In the genomic region with DNA sequence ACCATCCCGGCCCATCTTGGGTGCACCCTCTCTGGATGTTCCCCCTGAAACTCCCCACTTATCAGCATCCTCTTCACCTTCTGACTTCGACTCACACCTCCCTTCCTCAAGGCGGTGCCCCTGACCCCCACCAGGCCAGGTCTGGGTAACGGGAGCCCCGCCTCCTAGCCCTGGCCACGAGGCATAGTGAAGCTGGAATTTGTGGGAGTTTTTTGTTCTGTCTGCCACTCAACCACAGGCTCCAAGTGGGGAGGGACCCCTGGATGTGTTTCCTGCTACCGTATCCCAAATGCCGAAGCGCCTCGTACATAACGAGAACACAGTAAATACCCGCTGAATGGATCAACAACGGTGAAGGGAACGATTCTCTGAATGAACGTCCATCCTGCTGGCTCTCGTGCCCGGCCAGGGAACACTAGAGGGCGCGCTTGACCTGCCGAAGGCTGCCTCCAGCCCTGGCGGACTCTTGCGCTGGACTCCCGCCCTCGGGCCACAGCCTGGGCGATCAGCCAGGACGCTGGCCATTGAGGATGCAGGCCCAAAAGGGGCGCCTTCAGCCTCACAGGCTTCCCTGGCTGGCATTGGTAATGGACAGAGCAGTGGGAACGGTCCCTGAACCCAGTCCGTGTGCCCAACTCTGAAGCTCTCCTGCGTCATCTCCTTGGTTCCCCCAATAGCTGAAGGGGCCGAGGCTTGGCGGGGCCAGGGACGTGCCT, we compare ENCODE assay signal across 8 cellular contexts. TPM values are rescaled to one million over a fixed set of nuclear protein-coding genes. Genes with fewer than 3 reads are reported as not detected.
DNase-seq lines count a peak whose midpoint lies in the region; ATAC-seq, FAIRE-seq and TF ChIP-seq lines count a peak whose summit lies in the region.

No MANE protein-coding gene starts in this region.

- peak; percentile 98 for TF ChIP-seq RAD21 in HCT116 (IDR thresholded peaks at IDR 0.05; ENCODE audit: low read depth)

- ATAC-seq in HCT116, result peak; percentile 97

- H3K4me2 ChIP-seq in HCT116 (ENCODE audit: low read length) (peak overlapping the region; percentile 66), endothelial cell of umbilical vein (ENCODE audit: insufficient read depth, low read length) (no peak overlapping the region)

- H3K9me2 ChIP-seq in HCT116 (ENCODE audit: insufficient read depth), result no peaks in the 10 kb centered on the region

- H3K36me3 ChIP-seq in HCT116 (ENCODE audit: control insufficient read depth in 1 of 2, insufficient read depth in 2 of 2, low read length in 2 of 2) (no peaks in the 10 kb centered on the region), endothelial cell of umbilical vein (ENCODE audit: control insufficient read depth in 2 of 2, extremely low read depth in 1 of 2, insufficient read depth in 2 of 2, low read length in 2 of 2) (no peaks in the 10 kb centered on the region)

- peaks cover 8 to 19% of the 10 kb centered on the region in 2 experiments; a peak in 2 of 4 replicates for H3K9me3 ChIP-seq in HCT116 (ENCODE audit: control insufficient read depth in 1 of 2, insufficient read depth in 1 of 2, low read depth in 1 of 2, low read length in 2 of 2)
- H3K9me3 ChIP-seq in endothelial cell of umbilical vein (replicated peaks; ENCODE audit: control insufficient read depth, insufficient read depth, low read length), result peaks cover 3% of the 10 kb centered on the region

- peak; percentile 94 for FAIRE-seq in endothelial cell of umbilical vein (lab: Jason Lieb, UNC)

- intact Hi-C loops in HCT116 (cut with micrococcal nuclease), result loop anchor here (1.0 to 2.0 kb wide), 3 partner anchors 271 to 1214 kb away; partner anchors contain the start of gene ZNF354A
- intact Hi-C loops in endothelial cell of umbilical vein (cut with micrococcal nuclease), result loop anchor here (1.0 to 5.0 kb wide), 8 partner anchors 45 to 1214 kb away; partner anchors contain the start of genes COL23A1 and ZNF354A

- no peak overlapping the region for H3K27ac ChIP-seq in HCT116 (ENCODE audit: low read depth, low read length)
- no peak overlapping the region for H3K27ac ChIP-seq in endothelial cell of umbilical vein (ENCODE audit: insufficient read depth, low read depth, low read length)

- dilution Hi-C loops in endothelial cell of umbilical vein (cut with MboI; ENCODE audit: extremely low pct_ligation_motif_present, low sequenced_read_pairs), result no loop called here

- peak; percentile 64 for DNase-seq in COLO829 (ENCODE audit: low spot score)
- peak; percentile 49 for DNase-seq in HCT116 (ENCODE audit: low read depth, low spot score)
- DNase-seq in NCI-H748 treated with DMSO at 0.1 percent for 48 hours (lab: John Stamatoyannopoulos, UW), result peak; percentile 69
- DNase-seq in activated CD8-positive, alpha-beta memory T cell treated with anti-CD3 and anti-CD28 coated beads for 24 hours, result peak; percentile 87
- DNase-seq in endothelial cell of umbilical vein (ENCODE audit: low read depth, low spot score), result peak; percentile 70
- peak; percentile 93 for DNase-seq in mesenteric fat pad (ENCODE audit: low spot score)
- DNase-seq in stimulated activated CD8-positive, alpha-beta memory T cell treated with anti-CD3 and anti-CD28 coated beads, Interleukin-2, amount 100 ng/mL, for 48 hours (ENCODE audit: low read depth in 2 of 2), result peak; percentile 45 to 51
- DNase-seq in OCI-M2 (lab: John Stamatoyannopoulos, UW; ENCODE audit: unreplicated experiment), result no peak

- BruUV-seq in HCT116 (replicated peaks; lab: Mats Ljungman, UMichigan) (no TSS peak), endothelial cell of umbilical vein (replicated peaks; lab: Mats Ljungman, UMichigan) (no TSS peak)

- H3K4me1 ChIP-seq in HCT116 (ENCODE audit: control insufficient read depth in 1 of 2, insufficient read depth in 2 of 2, low read length in 2 of 2), result peaks cover 0 to 4% of the 10 kb centered on the region in 2 experiments; a peak in 2 of 4 replicates
- no peaks in the 10 kb centered on the region for H3K4me1 ChIP-seq in endothelial cell of umbilical vein (ENCODE audit: control insufficient read depth, extremely low read depth, insufficient read depth, low read length)

- peak overlapping the region; percentile 99 for H2AFZ ChIP-seq in HCT116 (ENCODE audit: low read depth, low read length, poor library complexity, severe bottlenecking)
- H2AFZ ChIP-seq in endothelial cell of umbilical vein (ENCODE audit: low read depth, low read length), result peak overlapping the region; percentile 72

- no peak overlapping the region for H3K9ac ChIP-seq in HCT116 (ENCODE audit: low read length)
- no peak overlapping the region for H3K9ac ChIP-seq in endothelial cell of umbilical vein (replicated peaks; ENCODE audit: extremely low read depth, insufficient read depth, low read length)

- H3K4me3 ChIP-seq in HCT116 (replicated peaks in 1 of 2; ENCODE audit: low read depth in 1 of 2, low read length in 2 of 2), result no peak overlapping the region
- H3K4me3 ChIP-seq in endothelial cell of umbilical vein (replicated peaks in 1 of 3; ENCODE audit: insufficient read depth in 1 of 3, low read depth in 1 of 3, low read length in 3 of 3), result no peak overlapping the region

- RAD21 ChIA-PET in HCT116 (lab: Charles Lee; ENCODE audit: low non-redundant PET in 1 of 2, low total read pairs in 2 of 2, uncharacterized antibody in 2 of 2, unreplicated experiment in 2 of 2), result interaction anchor here in 1 of 2 experiments (1.6 kb wide), 1 partner anchor 181 kb away, joined by 4 read pairs; no protein-coding TSS in a partner anchor

- no peaks in the 10 kb centered on the region for H4K20me1 ChIP-seq in HCT116 (ENCODE audit: insufficient read depth)
- H4K20me1 ChIP-seq in endothelial cell of umbilical vein (replicated peaks; ENCODE audit: control insufficient read depth, extremely low read depth, insufficient read depth, low read length), result no peaks in the 10 kb centered on the region

- H3K27me3 ChIP-seq in HCT116 (ENCODE audit: insufficient read depth, low read length), result no peaks in the 10 kb centered on the region
- no peaks in the 10 kb centered on the region for H3K27me3 ChIP-seq in endothelial cell of umbilical vein (ENCODE audit: control insufficient read depth in 2 of 2, insufficient read depth in 2 of 2, low read length in 2 of 2)

- H3K79me2 ChIP-seq in HCT116 (ENCODE audit: insufficient read depth, low read length) (no peaks in the 10 kb centered on the region), endothelial cell of umbilical vein (ENCODE audit: control insufficient read depth, insufficient read depth, low read length) (no peaks in the 10 kb centered on the region)

- no peaks in the 10 kb centered on the region for H3K9me1 ChIP-seq in endothelial cell of umbilical vein (replicated peaks; ENCODE audit: control insufficient read depth, extremely low read depth, insufficient read depth, low read length)

- TF ChIP-seq POLR2A in HCT116 (IDR thresholded peaks at IDR 0.05; ENCODE audit: borderline replicate concordance, extremely low read depth, insufficient read depth, insufficient read length) (no peak), endothelial cell of umbilical vein (IDR thresholded peaks at IDR 0.05; ENCODE audit: low read depth, low read length) (no peak)

- TF ChIP-seq CTCF in HCT116 (IDR thresholded peaks at IDR 0.05 in 2 of 3, conservative IDR thresholded peaks at IDR 0.05 in 1 of 3; ENCODE audit: borderline replicate concordance in 1 of 3, insufficient read depth in 1 of 3, low read depth in 2 of 3, low read length in 2 of 3) (peak; percentile 87 to 97 (median 95)), endothelial cell of umbilical vein (IDR thresholded peaks at IDR 0.05; ENCODE audit: extremely low read depth in 1 of 2, insufficient read depth in 1 of 2, low read depth in 1 of 2, low read length in 2 of 2) (peak; percentile 94 to 97)

- CTCF ChIA-PET in HCT116 (lab: Charles Lee), result interaction anchor here (0.6 to 2.5 kb wide), 2 partner anchors 182 to 272 kb away, joined by 4 to 11 read pairs; no protein-coding TSS in a partner anchor
- CTCF ChIA-PET in endothelial cell of umbilical vein (lab: Charles Lee), result interaction anchor here (0.6 to 5.6 kb wide), 10 partner anchors 11 to 1389 kb away, joined by 3 to 65 read pairs (median 4); partner anchors contain the start of gene COL23A1

- POLR2A ChIA-PET in HCT116 (lab: Charles Lee) (no interaction called here), endothelial cell of umbilical vein (lab: Charles Lee) (no interaction called here)

TF ChIP-seq in HCT116, 20 proteins besides CTCF, POLR2A, EP300 and RAD21:
- TF ChIP-seq EGR1 (IDR thresholded peaks at IDR 0.05; ENCODE audit: low read depth) (no peak), ZNF274 (IDR thresholded peaks at IDR 0.05; ENCODE audit: low read depth, low read length) (no peak), YY1 (IDR thresholded peaks at IDR 0.05; ENCODE audit: extremely low read depth, insufficient replicate concordance, low read depth, low read length) (peak; percentile 13)

TF ChIP-seq in endothelial cell of umbilical vein, 7 proteins besides CTCF, POLR2A, EP300 and RAD21:
- TF ChIP-seq GATA2 (IDR thresholded peaks at IDR 0.05; ENCODE audit: insufficient read depth, insufficient read length, low read depth, low read length), result no peak
- TF ChIP-seq JUN (IDR thresholded peaks at IDR 0.05; ENCODE audit: borderline replicate concordance, insufficient read depth, insufficient read length, low read depth), result no peak
- no peak for TF ChIP-seq EZH2 (IDR thresholded peaks at IDR 0.05; ENCODE audit: borderline replicate concordance, low read depth, low read length, severe bottlenecking)
- no peak for TF ChIP-seq POLR2AphosphoS5 (IDR thresholded peaks at IDR 0.05; ENCODE audit: insufficient read depth, low read depth, low read length)
- no peak for TF ChIP-seq FOS (IDR thresholded peaks at IDR 0.05; ENCODE audit: borderline replicate concordance, insufficient read depth, low read length)

RNA-seq across cellular contexts. Expression of gene PHYKPL, which starts 47.3 kb away (rescaled TPM):
- 57.8 TPM for total RNA-seq in HCT116 (2021; ENCODE audit: unreplicated experiment)
- polyA plus RNA-seq in HCT116 (2012), result 40.9 and 42.3 TPM in 2 replicates
- 80.5 and 81.7 TPM in 2 replicates for total RNA-seq in endothelial cell of umbilical vein
- 71.7 and 75.8 TPM in 2 replicates for polyA plus RNA-seq in endothelial cell of umbilical vein
- polyA plus RNA-seq in endothelial cell of umbilical vein (2011; cell fraction: cytosol; rRNA removed), result 31.6 and 41.7 TPM in 2 replicates
- polyA plus RNA-seq in endothelial cell of umbilical vein (2011; cell fraction: nucleus; rRNA removed), result 258 and 286 TPM in 2 replicates
- polyA plus RNA-seq in endothelial cell of umbilical vein (2012), result 24.8 and 26.6 TPM in 2 replicates
- polyA minus RNA-seq in endothelial cell of umbilical vein, result 115 and 128 TPM in 2 replicates
- 19.8 TPM for polyA minus RNA-seq in endothelial cell of umbilical vein (2011; cell fraction: cytosol; rRNA and poly(A)+ RNA removed)
- polyA minus RNA-seq in endothelial cell of umbilical vein (2011; cell fraction: nucleus; rRNA and poly(A)+ RNA removed), result 142 and 159 TPM in 2 replicates
- 144 TPM for total RNA-seq in mesenteric fat pad
